In genomic region chr3:13287833-13288232, GRCh38 we compare ENCODE assay signal across 2 cellular contexts.
TF ChIP-seq lines count a peak whose summit lies in the region.

No MANE protein-coding gene starts in this region.

TF ChIP-seq in HepG2, 621 proteins besides CTCF, POLR2A, EP300 and RAD21 (continued from another document):
- peak; percentile 45 for TF ChIP-seq MAFF (IDR thresholded peaks at IDR 0.05; ENCODE audit: low read depth, low read length)
- TF ChIP-seq ZNF232 (CRISPR knock-in tag; IDR thresholded peaks at IDR 0.05; ENCODE audit: borderline replicate concordance) = no peak
- TF ChIP-seq FOXM1 (CRISPR knock-in tag; IDR thresholded peaks at IDR 0.05) = no peak
- no peak for TF ChIP-seq PCBP1 (IDR thresholded peaks at IDR 0.05; ENCODE audit: borderline replicate concordance, low read depth, low read length)

TF ChIP-seq in IMR-90, 13 proteins besides CTCF, POLR2A, EP300 and RAD21 (continued from another document):
- no peak for TF ChIP-seq MXI1 (IDR thresholded peaks at IDR 0.05; ENCODE audit: borderline replicate concordance, low read depth, low read length)
